Comparison of ENCODE assay signal across 20 cellular contexts in the genomic region with DNA sequence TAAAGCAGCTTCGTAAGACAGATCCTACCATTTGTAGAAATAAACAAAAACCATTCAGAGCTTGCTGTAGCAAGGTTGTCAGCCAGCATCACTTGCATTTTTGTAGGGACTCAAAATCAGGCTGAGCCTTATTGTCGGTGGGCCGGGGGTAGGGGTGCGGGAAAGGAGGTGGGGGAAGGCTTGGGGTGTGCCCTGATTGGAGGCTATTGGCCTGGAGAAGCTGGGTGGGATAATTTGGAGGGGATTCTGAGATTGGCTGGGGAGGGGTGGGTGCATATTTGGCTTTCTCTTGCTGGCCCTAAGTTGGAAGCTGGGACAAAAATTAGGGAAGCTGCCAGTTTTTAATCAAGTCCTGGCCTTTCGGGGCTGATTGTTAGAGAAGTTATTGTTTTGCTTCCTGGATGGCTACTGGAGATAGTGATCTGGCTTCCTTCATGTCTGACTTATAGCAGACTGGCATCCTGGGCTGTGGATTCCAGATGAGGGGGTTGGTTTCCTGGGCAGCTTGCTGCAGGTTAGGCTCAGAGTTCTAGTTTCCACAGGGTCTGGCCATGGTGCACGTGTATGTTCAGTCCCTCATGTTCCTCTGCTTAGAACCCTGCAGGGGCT.
"Had no signal": no experiment of that assay in that cellular context is flagged by ENCODE, and none has a peak within 500 bp of the region (broad histone marks: within the 10 kb centered on the region; RNA-seq: fewer than 3 reads in every experiment).

No MANE protein-coding gene starts in this region.

- H3K27me3 ChIP-seq: brain microvascular endothelial cell, heart left ventricle, pancreas, thyroid gland, uterus had no signal

- H3K36me3 Mint-ChIP-seq: naive B cell; stimulated activated memory B cell treated with anti-CD40 and anti-IgM and Interleukin-4, amounts not matched to agents 10 μg/mL and 1 μg/mL and 100 μg/mL, for 72 hours had no signal

- H3K27ac Mint-ChIP-seq: activated T-cell treated with anti-CD3 and anti-CD28 coated beads, Interleukin-2, amount 50 U/mL, for 72 hours; dendritic cell treated with granulocyte-macrophage colony-stimulating factor and Interleukin-4, amounts not matched to agents 40 ng/mL and 50 ng/mL, for 4 days; naive B cell; stimulated activated memory B cell treated with anti-CD40 and anti-IgM and Interleukin-4, amounts not matched to agents 10 μg/mL and 1 μg/mL and 100 μg/mL, for 72 hours had no signal

- H3K36me3 ChIP-seq: brain microvascular endothelial cell, gastrocnemius medialis, heart left ventricle, pancreas, thyroid gland, uterus had no signal

- H3K4me3 Mint-ChIP-seq: activated T-cell treated with anti-CD3 and anti-CD28 coated beads, Interleukin-2, amount 50 U/mL, for 72 hours; dendritic cell treated with granulocyte-macrophage colony-stimulating factor and Interleukin-4, amounts not matched to agents 40 ng/mL and 50 ng/mL, for 4 days; naive B cell; stimulated activated memory B cell treated with anti-CD40 and anti-IgM and Interleukin-4, amounts not matched to agents 10 μg/mL and 1 μg/mL and 100 μg/mL, for 72 hours had no signal

- H3K4me3 ChIP-seq: gastrocnemius medialis, heart left ventricle, lung, pancreas, thyroid gland, uterus had no signal

- H3K27ac ChIP-seq: brain microvascular endothelial cell, gastrocnemius medialis, heart left ventricle, pancreas, thyroid gland, uterus had no signal

- DNase-seq: activated CD4-positive, alpha-beta T cell treated with anti-CD3 and anti-CD28 coated beads, Interleukin-2, amount 50 U/mL, for 4 hours; activated naive CD4-positive, alpha-beta T cell; activated T-cell treated with anti-CD3 and anti-CD28 coated beads, Interleukin-2, amount 50 U/mL, for 72 hours; anterior cingulate cortex; brain microvascular endothelial cell; erythroblast; gastrocnemius medialis; left colon; naive B cell; pancreas; stimulated activated CD4-positive, alpha-beta T cell treated with anti-CD3 and anti-CD28 coated beads, Interleukin-2, amount 100 ng/mL, for 48 hours; T-helper 1 cell; T1000; thyroid gland; uterus had no signal

- ATAC-seq: activated CD4-positive, CD25-positive, alpha-beta regulatory T cell treated with anti-CD3 and anti-CD28 coated beads, Interleukin-2, amount 50 U/mL, for 24 hours; activated T-cell treated with anti-CD3 and anti-CD28 coated beads, Interleukin-2, amount 50 U/mL, for 72 hours; gastrocnemius medialis; heart left ventricle; left colon; pancreas; stimulated activated memory B cell treated with anti-CD40 and anti-IgM and Interleukin-4, amounts not matched to agents 10 μg/mL and 1 μg/mL and 100 μg/mL, for 72 hours had no signal

- H3K9me3 Mint-ChIP-seq: activated T-cell treated with anti-CD3 and anti-CD28 coated beads, Interleukin-2, amount 50 U/mL, for 72 hours; dendritic cell treated with granulocyte-macrophage colony-stimulating factor and Interleukin-4, amounts not matched to agents 40 ng/mL and 50 ng/mL, for 4 days; naive B cell; stimulated activated memory B cell treated with anti-CD40 and anti-IgM and Interleukin-4, amounts not matched to agents 10 μg/mL and 1 μg/mL and 100 μg/mL, for 72 hours had no signal

- H3K9me3 ChIP-seq: gastrocnemius medialis, heart left ventricle, pancreas, thyroid gland, uterus had no signal
